Comparison of ENCODE assay signal across 13 cellular contexts in genomic region chr1:220301630-220302029, GRCh38.
"Had no signal": no experiment of that assay in that cellular context is flagged by ENCODE, and none has a peak within 500 bp of the region (broad histone marks: within the 10 kb centered on the region; RNA-seq: fewer than 3 reads in every experiment).

No MANE protein-coding gene starts in this region.

- H3K36me3 ChIP-seq: adrenal gland, gastroesophageal sphincter, tibial nerve had no signal

- ATAC-seq: gastroesophageal sphincter; stimulated activated effector memory CD8-positive, alpha-beta T cell treated with anti-CD3 and anti-CD28 coated beads, Interleukin-12 subunit alpha, Interleukin-12 subunit beta, amount 100 ng/mL, for 72 hours had no signal

- H3K4me3 ChIP-seq: adrenal gland, gastroesophageal sphincter, skin epidermis, tibial nerve had no signal

- H3K9me3 ChIP-seq: adrenal gland, gastroesophageal sphincter had no signal

- H3K27me3 ChIP-seq: adrenal gland, gastroesophageal sphincter, tibial nerve had no signal

- DNase-seq: activated B cell treated with CpG ODN at 0.5 μM for 24 hours; activated CD4-positive, alpha-beta T cell treated with anti-CD3 and anti-CD28 coated beads, Interleukin-2, amount 10 ng/mL, durations not matched to agents 7 days and 5 days; activated naive CD4-positive, alpha-beta T cell treated with anti-CD3 and anti-CD28 coated beads, Interleukin-2, amount 50 U/mL, for 16 hours; adrenal gland; central memory CD4-positive, alpha-beta T cell; cortex of kidney; effector CD8-positive, alpha-beta T cell; hippocampal formation; posterior cingulate gyrus had no signal
